Comparison of ENCODE assay signal across 22 cellular contexts in genomic region chr6:63565058-63565726, GRCh38. TPM values are rescaled to one million over a fixed set of nuclear protein-coding genes. Genes with fewer than 3 reads are reported as not detected.
A peak's percentile ranks its signal among the peaks of the same experiment; 100 is the strongest.
DNase-seq lines count a peak whose midpoint lies in the region; ATAC-seq, FAIRE-seq and TF ChIP-seq lines count a peak whose summit lies in the region.
"Had no signal": no experiment of that assay in that cellular context is flagged by ENCODE, and none has a peak within 500 bp of the region (broad histone marks: within the 10 kb centered on the region; RNA-seq: fewer than 3 reads in every experiment).

No MANE protein-coding gene starts in this region.

- no peaks in the 10 kb centered on the region for H3K9me3 ChIP-seq in RWPE2 (ENCODE audit: severe bottlenecking)
- no peaks in the 10 kb centered on the region for H3K9me3 ChIP-seq in kidney (ENCODE audit: control insufficient read depth in 1 of 2, low read length in 2 of 2)
- no peaks in the 10 kb centered on the region for H3K9me3 ChIP-seq in skeletal muscle tissue (ENCODE audit: control insufficient read depth in 3 of 3, low read length in 3 of 3)
- H3K9me3 ChIP-seq in ascending aorta = no peaks in the 10 kb centered on the region
- H3K9me3 ChIP-seq: spleen had no signal

- TF ChIP-seq CTCF in RWPE2 (IDR thresholded peaks at IDR 0.05; ENCODE audit: poor library complexity, severe bottlenecking) (no peak), kidney (IDR thresholded peaks at IDR 0.05; ENCODE audit: borderline replicate concordance, extremely low read depth, insufficient read depth) (no peak), ascending aorta (IDR thresholded peaks at IDR 0.05) (no peak)

- H3K27ac ChIP-seq in RWPE2 (ENCODE audit: poor library complexity, severe bottlenecking) (peak overlapping the region; percentile 36), kidney (ENCODE audit: low read depth in 2 of 2, low read length in 2 of 2) (no peak overlapping the region), skeletal muscle tissue (ENCODE audit: low read depth, low read length) (peak overlapping the region; percentile 66), ascending aorta (no peak overlapping the region)
- H3K27ac ChIP-seq: brain microvascular endothelial cell, SK-N-MC, spleen, suprapubic skin had no signal

- H3K36me3 ChIP-seq in RWPE2 (ENCODE audit: low read depth) (no peaks in the 10 kb centered on the region; the same call in 1 of the 2 replicates), kidney (ENCODE audit: control insufficient read depth in 1 of 2, insufficient read depth in 2 of 2, low read length in 2 of 2) (no peaks in the 10 kb centered on the region), skeletal muscle tissue (ENCODE audit: control insufficient read depth in 3 of 3, insufficient read depth in 3 of 3, low read length in 3 of 3) (no peaks in the 10 kb centered on the region), ascending aorta (no peaks in the 10 kb centered on the region)
- H3K36me3 ChIP-seq: brain microvascular endothelial cell, spleen, suprapubic skin had no signal

- intact Hi-C loops in kidney (cut with DNase I) (no loop called here), ascending aorta (cut with DNase I) (no loop called here)

- H3K4me3 ChIP-seq in RWPE2 (ENCODE audit: severe bottlenecking) (no peak overlapping the region), kidney (ENCODE audit: low read length in 2 of 2) (peak overlapping the region; percentile 19 to 30), skeletal muscle tissue (ENCODE audit: low read length in 3 of 3) (no peak overlapping the region), ascending aorta (no peak overlapping the region)
- H3K4me3 ChIP-seq: SK-N-MC, spleen, suprapubic skin had no signal

- DNase-seq in ELR (ENCODE audit: low read depth) = peak; percentile 30
- DNase-seq in RWPE2 (ENCODE audit: low spot score) = no peak
- DNase-seq in kidney = no peak
- DNase-seq in NCI-H2227 treated with DMSO at 0.1 percent for 48 hours (lab: John Stamatoyannopoulos, UW) = no peak
- DNase-seq in activated naive CD4-positive, alpha-beta T cell (lab: John Stamatoyannopoulos, UW) = no peak
- no peak for DNase-seq in ascending aorta (ENCODE audit: low spot score in 2 of 2)
- DNase-seq: activated CD4-positive, CD25-positive, alpha-beta regulatory T cell treated with anti-CD3 and anti-CD28 coated beads, Interleukin-2, amount 50 U/mL, for 72 hours; activated naive CD8-positive, alpha-beta T cell treated with anti-CD3 and anti-CD28 coated beads, Interleukin-2, amount 10 ng/mL, durations not matched to agents 7 days and 5 days; brain microvascular endothelial cell; CD8-positive, alpha-beta memory T cell; EL; foreskin fibroblast; hypothalamus; islet precursor cell; NCI-H1417; NCI-H2171 treated with DMSO at 0.1 percent for 48 hours; NCI-H82; spleen had no signal

- H3K27me3 ChIP-seq in RWPE2 (ENCODE audit: insufficient read depth, poor library complexity, severe bottlenecking) (no peaks in the 10 kb centered on the region), skeletal muscle tissue (ENCODE audit: control insufficient read depth in 3 of 3, insufficient read depth in 3 of 3, low read length in 3 of 3) (no peaks in the 10 kb centered on the region), ascending aorta (no peaks in the 10 kb centered on the region)
- H3K27me3 ChIP-seq: brain microvascular endothelial cell, spleen, suprapubic skin had no signal

- peaks cover 47% of the 10 kb centered on the region for H3K4me1 ChIP-seq in RWPE2 (ENCODE audit: insufficient read depth, poor library complexity, severe bottlenecking)
- no peaks in the 10 kb centered on the region for H3K4me1 ChIP-seq in kidney (ENCODE audit: control insufficient read depth in 1 of 2, insufficient read depth in 1 of 2, low read depth in 1 of 2, low read length in 2 of 2)
- peaks cover 5 to 18% (median 6%) of the 10 kb centered on the region in 3 donors for H3K4me1 ChIP-seq in skeletal muscle tissue (ENCODE audit: control insufficient read depth in 3 of 3, insufficient read depth in 3 of 3, low read length in 3 of 3)
- H3K4me1 ChIP-seq in ascending aorta = no peaks in the 10 kb centered on the region
- H3K4me1 ChIP-seq: spleen, suprapubic skin had no signal

- ATAC-seq in RWPE2 (ENCODE audit: low read depth) = peak; percentile 80
- ATAC-seq: natural killer cell treated with Interleukin-12 subunit alpha and Interleukin-12 subunit beta and Interleukin-15 and Interleukin-18, amount 100 ng/mL, for 72 hours had no signal

- H3K9ac ChIP-seq in kidney (ENCODE audit: low read length in 2 of 2) (no peak overlapping the region), skeletal muscle tissue (ENCODE audit: low read depth in 1 of 3, low read length in 3 of 3) (no peak overlapping the region)

- FAIRE-seq in kidney (lab: Jason Lieb, UNC) = no peak

RNA-seq across cellular contexts. Expression of gene PTP4A1, which starts 7.1 kb away (rescaled TPM):
- total RNA-seq in kidney = 43.7 TPM
- polyA plus RNA-seq in kidney (ENCODE audit: insufficient read depth, low read depth, low replicate concordance) = 16.5 TPM
- total RNA-seq in skeletal muscle tissue = 28.7 TPM
- total RNA-seq in ascending aorta = 33.3 TPM

Comparison
In these comparisons a context has a peak if more than half of its experiments do, and no peak if none do; other contexts are left out.
1. H3K27ac ChIP-seq: peak in RWPE2 (single experiment) and skeletal muscle tissue (single experiment); none in kidney (0 of 2) and ascending aorta (0 of 2).
2. H3K4me3 ChIP-seq: peak in kidney (2 of 2); none in RWPE2 (single experiment), skeletal muscle tissue (0 of 3) and ascending aorta (0 of 2).